In genomic region chr10:25492040-25492439, GRCh38 we compare ENCODE assay signal across 20 cellular contexts.
DNase-seq lines count a peak whose midpoint lies in the region; ATAC-seq, FAIRE-seq and TF ChIP-seq lines count a peak whose summit lies in the region.
"Had no signal": no experiment of that assay in that cellular context is flagged by ENCODE, and none has a peak within 500 bp of the region (broad histone marks: within the 10 kb centered on the region; RNA-seq: fewer than 3 reads in every experiment).

No MANE protein-coding gene starts in this region.

- DNase-seq in astrocyte (ENCODE audit: low read depth), result no peak
- no peak for DNase-seq in smooth muscle cell (lab: John Stamatoyannopoulos, UW; ENCODE audit: unreplicated experiment)
- no peak for DNase-seq in CD1c-positive myeloid dendritic cell (ENCODE audit: extremely low spot score)
- no peak for DNase-seq in Right ventricle myocardium inferior (ENCODE audit: missing footprints)
- no peak for DNase-seq in G401 (ENCODE audit: low spot score)
- DNase-seq in NCI-H1694 treated with DMSO at 0.1 percent for 48 hours (lab: John Stamatoyannopoulos, UW), result no peak
- DNase-seq: CD8-positive, alpha-beta memory T cell; DMS79; MM.1S; NCI-H1092 treated with DMSO at 0.1 percent for 48 hours; NCI-H146; NCI-H2081; NCI-H748 treated with DMSO at 0.1 percent for 48 hours; NK-92 treated with Interleukin-12 subunit alpha and Interleukin-12 subunit beta, amount 100 ng/mL, for 24 hours; SHP77 treated with DMSO at 0.1 percent for 48 hours; SK-N-SH had no signal

- H3K27me3 ChIP-seq in HUES48 (ENCODE audit: control insufficient read depth, insufficient read depth, low read length) (no peaks in the 10 kb centered on the region), astrocyte (ENCODE audit: insufficient read depth, low read length) (no peaks in the 10 kb centered on the region), iPS-18a (ENCODE audit: control insufficient read depth, insufficient read depth, low read length) (no peaks in the 10 kb centered on the region), smooth muscle cell (ENCODE audit: low read depth) (no peaks in the 10 kb centered on the region)
- H3K27me3 ChIP-seq: BLaER1 treated with 17β-estradiol and CSF1 and Interleukin-3, amounts not matched to agents 10 nM and 100 nM had no signal

- H3K79me2 ChIP-seq in astrocyte (ENCODE audit: insufficient read depth, low read length) (no peaks in the 10 kb centered on the region), smooth muscle cell (ENCODE audit: low read depth) (no peaks in the 10 kb centered on the region)

- no peak for FAIRE-seq in astrocyte (lab: Jason Lieb, UNC)

- H3K36me3 Mint-ChIP-seq in astrocyte (ENCODE audit: low read depth, unreplicated experiment), result no peaks in the 10 kb centered on the region
- H3K36me3 Mint-ChIP-seq: CD8-positive, alpha-beta memory T cell had no signal

- intact Hi-C loops in Right ventricle myocardium inferior (cut with DNase I), result no loop called here

- H2AFZ ChIP-seq in astrocyte (ENCODE audit: low read depth, low read length) (no peak overlapping the region), smooth muscle cell (ENCODE audit: low read depth) (no peak overlapping the region)

- peak overlapping the region; percentile 48 for H3K27ac Mint-ChIP-seq in astrocyte (ENCODE audit: unreplicated experiment)
- H3K27ac Mint-ChIP-seq: CD8-positive, alpha-beta memory T cell had no signal

- H3K4me3 ChIP-seq in HUES48 (ENCODE audit: low read depth, low read length) (no peak overlapping the region), astrocyte (ENCODE audit: insufficient read depth, low read depth, low read length) (no peak overlapping the region), iPS-18a (ENCODE audit: low read length) (no peak overlapping the region), smooth muscle cell (no peak overlapping the region)
- H3K4me3 ChIP-seq: BLaER1 treated with 17β-estradiol and CSF1 and Interleukin-3, amounts not matched to agents 10 nM and 100 nM; HAP-1 had no signal

- in situ Hi-C loops in G401 (cut with HindIII; ENCODE audit: low sequenced_read_pairs), result no loop called here

- no peak for ATAC-seq in Right ventricle myocardium inferior

- H3K9me3 Mint-ChIP-seq in astrocyte (ENCODE audit: unreplicated experiment), result no peaks in the 10 kb centered on the region

- no peak overlapping the region for H3K4me3 Mint-ChIP-seq in astrocyte (ENCODE audit: unreplicated experiment)
- H3K4me3 Mint-ChIP-seq: CD8-positive, alpha-beta memory T cell had no signal

- H3K27ac ChIP-seq in HUES48 (ENCODE audit: low read depth, low read length), result peak overlapping the region; percentile 98
- no peak overlapping the region for H3K27ac ChIP-seq in astrocyte (ENCODE audit: low read depth, low read length)
- H3K27ac ChIP-seq in iPS-18a (ENCODE audit: low read length), result peak overlapping the region; percentile 76
- peak overlapping the region; percentile 93 for H3K27ac ChIP-seq in smooth muscle cell (ENCODE audit: low read depth)
- H3K27ac ChIP-seq: BLaER1 treated with 17β-estradiol and CSF1 and Interleukin-3, amounts not matched to agents 10 nM and 100 nM had no signal

- peaks cover 23% of the 10 kb centered on the region for H3K4me1 Mint-ChIP-seq in astrocyte (ENCODE audit: low read depth, unreplicated experiment)
- H3K4me1 Mint-ChIP-seq: CD8-positive, alpha-beta memory T cell had no signal

- no peaks in the 10 kb centered on the region for H3K36me3 ChIP-seq in HUES48 (ENCODE audit: control insufficient read depth, insufficient read depth, low read length)
- no peaks in the 10 kb centered on the region for H3K36me3 ChIP-seq in astrocyte (ENCODE audit: insufficient read depth, low read length)
- no peaks in the 10 kb centered on the region for H3K36me3 ChIP-seq in iPS-18a (ENCODE audit: control insufficient read depth, low read depth, low read length)
- no peaks in the 10 kb centered on the region for H3K36me3 ChIP-seq in smooth muscle cell (ENCODE audit: low read depth)
- H3K36me3 ChIP-seq: BLaER1 treated with 17β-estradiol and CSF1 and Interleukin-3, amounts not matched to agents 10 nM and 100 nM; HAP-1 had no signal

- H3K4me1 ChIP-seq in HUES48 (ENCODE audit: control insufficient read depth, insufficient read depth, low read length) (peaks cover 39% of the 10 kb centered on the region), astrocyte (ENCODE audit: insufficient read depth, low read length) (peaks cover 13% of the 10 kb centered on the region), iPS-18a (ENCODE audit: control insufficient read depth, low read depth, low read length) (peaks cover 31% of the 10 kb centered on the region), smooth muscle cell (ENCODE audit: low read depth) (peaks cover 29% of the 10 kb centered on the region)
- H3K4me1 ChIP-seq: BLaER1 treated with 17β-estradiol and CSF1 and Interleukin-3, amounts not matched to agents 10 nM and 100 nM; HAP-1 had no signal

- H3F3A ChIP-seq in smooth muscle cell (ENCODE audit: low read depth), result peaks cover 8% of the 10 kb centered on the region

- TF ChIP-seq CTCF in astrocyte (IDR thresholded peaks at IDR 0.05; ENCODE audit: insufficient read depth, low read depth, low read length) (no peak), smooth muscle cell (IDR thresholded peaks at IDR 0.05; ENCODE audit: borderline replicate concordance, insufficient read depth, poor library complexity, severe bottlenecking) (no peak)

- WGBS in smooth muscle cell (ENCODE audit: low lambda C conversion rate), result 100% methylated on average over 1 of the region's 1 CpG

- H3K9ac ChIP-seq in HUES48 (ENCODE audit: low read depth, low read length), result no peak overlapping the region; the same call in 1 of the 2 replicates
- H3K9ac ChIP-seq in astrocyte (ENCODE audit: low read length), result no peak overlapping the region
- peak overlapping the region; percentile 61 for H3K9ac ChIP-seq in iPS-18a (ENCODE audit: low read length)
- no peak overlapping the region for H3K9ac ChIP-seq in smooth muscle cell (ENCODE audit: low read depth)
- H3K9ac ChIP-seq: BLaER1 treated with 17β-estradiol and CSF1 and Interleukin-3, amounts not matched to agents 10 nM and 100 nM; SK-N-SH had no signal

- H4K20me1 ChIP-seq in astrocyte (ENCODE audit: insufficient read depth, low read length), result no peaks in the 10 kb centered on the region
- H4K20me1 ChIP-seq in smooth muscle cell (ENCODE audit: low read depth), result no peaks in the 10 kb centered on the region
- H4K20me1 ChIP-seq: BLaER1 treated with 17β-estradiol and CSF1 and Interleukin-3, amounts not matched to agents 10 nM and 100 nM had no signal

- H3K9me3 ChIP-seq in HUES48 (ENCODE audit: control insufficient read depth, insufficient read depth, low read length) (no peaks in the 10 kb centered on the region), astrocyte (ENCODE audit: insufficient read depth, low read depth, low read length) (no peaks in the 10 kb centered on the region), iPS-18a (ENCODE audit: control insufficient read depth, low read depth, low read length) (no peaks in the 10 kb centered on the region), smooth muscle cell (replicated peaks; ENCODE audit: low read depth) (no peaks in the 10 kb centered on the region)
- H3K9me3 ChIP-seq: BLaER1 treated with 17β-estradiol and CSF1 and Interleukin-3, amounts not matched to agents 10 nM and 100 nM; HAP-1; SK-N-SH had no signal

- no peaks in the 10 kb centered on the region for H3K27me3 Mint-ChIP-seq in astrocyte (ENCODE audit: low read depth, unreplicated experiment)
- H3K27me3 Mint-ChIP-seq: CD8-positive, alpha-beta memory T cell had no signal

- H3K4me2 ChIP-seq in astrocyte (ENCODE audit: low read length) (no peak overlapping the region), smooth muscle cell (peak overlapping the region; percentile 73)
- H3K4me2 ChIP-seq: BLaER1 treated with 17β-estradiol and CSF1 and Interleukin-3, amounts not matched to agents 10 nM and 100 nM; SK-N-SH had no signal
